ENCODE assay signal across 21 cellular contexts in the genomic region with DNA sequence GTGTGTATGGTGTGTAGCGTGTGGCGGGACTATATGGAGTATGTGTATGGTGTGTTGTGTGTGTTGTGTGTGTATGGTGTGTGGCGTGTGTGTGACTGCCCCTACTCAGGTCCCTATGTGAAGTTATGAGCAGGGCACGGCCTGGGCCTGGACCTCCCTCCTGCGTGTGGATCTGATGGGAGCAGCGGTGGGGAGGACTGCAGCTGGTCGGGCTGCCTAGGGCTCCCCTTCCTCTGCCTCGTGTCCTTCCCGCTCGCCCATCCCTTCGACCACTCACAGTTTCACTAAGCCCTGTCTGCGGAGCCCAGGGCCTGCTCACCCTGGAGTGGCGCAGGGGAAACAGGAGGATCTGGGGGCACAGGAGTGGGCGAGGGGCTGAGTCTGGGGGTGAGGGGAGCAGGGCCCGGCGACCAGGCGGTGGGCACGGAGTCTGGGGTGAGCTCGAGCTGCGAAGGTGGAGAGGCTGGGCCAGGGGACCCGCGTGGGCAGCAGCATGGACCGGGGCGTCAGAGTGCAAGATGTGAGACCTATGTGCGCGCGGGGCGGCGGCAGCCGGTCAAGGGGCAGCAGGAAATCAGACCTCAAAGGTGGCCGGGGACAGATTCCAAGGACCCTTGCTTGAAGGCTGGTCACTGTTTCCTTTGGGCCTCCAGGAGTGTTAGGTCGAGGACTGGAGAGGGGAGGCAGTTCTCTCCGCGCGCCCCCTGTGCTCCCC. TPM values are rescaled to one million over a fixed set of nuclear protein-coding genes. Genes with fewer than 3 reads are reported as not detected.
A peak's percentile ranks its signal among the peaks of the same experiment; 100 is the strongest.
DNase-seq lines count a peak whose midpoint lies in the region; ATAC-seq and TF ChIP-seq lines count a peak whose summit lies in the region.
"Had no signal": no experiment of that assay in that cellular context is flagged by ENCODE, and none has a peak within 500 bp of the region (broad histone marks: within the 10 kb centered on the region; RNA-seq: fewer than 3 reads in every experiment).

No MANE protein-coding gene starts in this region.

- H3K36me3 ChIP-seq in H7 (replicated peaks; ENCODE audit: control insufficient read depth, insufficient read depth, low read length) = no peaks in the 10 kb centered on the region
- H3K36me3 ChIP-seq in endodermal cell (ENCODE audit: control insufficient read depth, insufficient read depth, low read length) = no peaks in the 10 kb centered on the region
- no peaks in the 10 kb centered on the region for H3K36me3 ChIP-seq in neuronal stem cell (replicated peaks in 1 of 2; ENCODE audit: control insufficient read depth in 2 of 2, insufficient read depth in 2 of 2, low read length in 2 of 2)
- no peaks in the 10 kb centered on the region for H3K36me3 ChIP-seq in tibial nerve
- H3K36me3 ChIP-seq: BE2C had no signal

- TF ChIP-seq CTCF in GM10266 (IDR thresholded peaks at IDR 0.05; ENCODE audit: control insufficient read depth, insufficient read depth, low read depth, missing control alignments) (no peak), endodermal cell (conservative IDR thresholded peaks at IDR 0.05) (no peak), tibial nerve (IDR thresholded peaks at IDR 0.05) (no peak)

- H3K79me1 ChIP-seq in neuronal stem cell (ENCODE audit: low read depth, low read length) = peaks cover 2% of the 10 kb centered on the region

- peak overlapping the region; percentile 79 for H3K4ac ChIP-seq in neuronal stem cell (ENCODE audit: low read length)

- H3K27me3 Mint-ChIP-seq in endodermal cell (ENCODE audit: insufficient read depth) = peaks cover 1% of the 10 kb centered on the region
- no peaks in the 10 kb centered on the region for H3K27me3 Mint-ChIP-seq in activated CD4-positive, alpha-beta memory T cell treated with anti-CD3 and anti-CD28 coated beads, Interleukin-2, amount 10 ng/mL, durations not matched to agents 7 days and 5 days
- H3K27me3 Mint-ChIP-seq: CD4-positive, CD25-positive, alpha-beta regulatory T cell had no signal

- peak overlapping the region; percentile 71 for H3K18ac ChIP-seq in neuronal stem cell (ENCODE audit: low read length)

- H3K4me3 ChIP-seq in H7 (ENCODE audit: insufficient read depth, low read depth, low read length) (no peak overlapping the region), endodermal cell (ENCODE audit: low read length) (no peak overlapping the region), neuronal stem cell (ENCODE audit: low read length in 2 of 2) (peak overlapping the region in 1 of 2 donors; percentile 68), tibial nerve (no peak overlapping the region)
- H3K4me3 ChIP-seq: K562 had no signal

- no peaks in the 10 kb centered on the region for H3K27me3 ChIP-seq in H7 (ENCODE audit: control insufficient read depth, insufficient read depth, low read length)
- no peaks in the 10 kb centered on the region for H3K27me3 ChIP-seq in endodermal cell (ENCODE audit: control insufficient read depth, insufficient read depth, low read length, poor library complexity, severe bottlenecking)
- peaks cover 0 to 4% (median 0%) of the 10 kb centered on the region in 3 experiments for H3K27me3 ChIP-seq in neuronal stem cell (ENCODE audit: control insufficient read depth in 3 of 3, insufficient read depth in 3 of 3, low read depth in 1 of 3, low read length in 3 of 3)
- H3K27me3 ChIP-seq in tibial nerve = peaks cover 0 to 14% of the 10 kb centered on the region in 2 donors
- H3K27me3 ChIP-seq: BE2C had no signal

- H3K9me3 Mint-ChIP-seq in endodermal cell = no peaks in the 10 kb centered on the region
- peaks cover 9% of the 10 kb centered on the region for H3K9me3 Mint-ChIP-seq in activated CD4-positive, alpha-beta memory T cell treated with anti-CD3 and anti-CD28 coated beads, Interleukin-2, amount 10 ng/mL, durations not matched to agents 7 days and 5 days

- no peak overlapping the region for H2BK15ac ChIP-seq in neuronal stem cell (ENCODE audit: low read length)

- no peak overlapping the region for H3K4me3 Mint-ChIP-seq in endodermal cell
- no peak overlapping the region for H3K4me3 Mint-ChIP-seq in activated CD4-positive, alpha-beta memory T cell treated with anti-CD3 and anti-CD28 coated beads, Interleukin-2, amount 10 ng/mL, durations not matched to agents 7 days and 5 days
- H3K4me3 Mint-ChIP-seq: CD8-positive, alpha-beta memory T cell had no signal

- no peak for ATAC-seq in GM18498 (IDR thresholded peaks at IDR 0.05; ENCODE audit: unreplicated experiment)
- ATAC-seq: K562 had no signal

- TF ChIP-seq EP300 in tibial nerve (IDR thresholded peaks at IDR 0.05) = no peak

- H3K23ac ChIP-seq in neuronal stem cell (ENCODE audit: low read depth, low read length, poor library complexity) = peak overlapping the region; percentile 46

- no peaks in the 10 kb centered on the region for H3K4me1 ChIP-seq in endodermal cell (ENCODE audit: control insufficient read depth, insufficient read depth, low read length)
- peaks cover 0 to 4% of the 10 kb centered on the region in 2 donors for H3K4me1 ChIP-seq in neuronal stem cell (ENCODE audit: control insufficient read depth in 2 of 2, insufficient read depth in 1 of 2, low read depth in 1 of 2, low read length in 2 of 2)
- peaks cover 0 to 18% (median 4%) of the 10 kb centered on the region in 4 donors for H3K4me1 ChIP-seq in tibial nerve
- H3K4me1 ChIP-seq: BE2C had no signal

- peaks cover 2% of the 10 kb centered on the region for H3K36me3 Mint-ChIP-seq in endodermal cell (ENCODE audit: low read depth)
- no peaks in the 10 kb centered on the region for H3K36me3 Mint-ChIP-seq in activated CD4-positive, alpha-beta memory T cell treated with anti-CD3 and anti-CD28 coated beads, Interleukin-2, amount 10 ng/mL, durations not matched to agents 7 days and 5 days (ENCODE audit: low read depth)
- H3K36me3 Mint-ChIP-seq: CD4-positive, CD25-positive, alpha-beta regulatory T cell; CD8-positive, alpha-beta memory T cell had no signal

- no peak overlapping the region for H2BK5ac ChIP-seq in neuronal stem cell (ENCODE audit: low read length)

- H2AK5ac ChIP-seq in neuronal stem cell (ENCODE audit: low read depth, low read length) = no peak overlapping the region

- H4K91ac ChIP-seq in neuronal stem cell (ENCODE audit: low read depth, low read length, poor library complexity) = peak overlapping the region; percentile 38

- no peak overlapping the region for H2AFZ ChIP-seq in neuronal stem cell (ENCODE audit: low read length)

- H3K4me2 ChIP-seq in neuronal stem cell (ENCODE audit: insufficient read depth, low read length, poor library complexity, severe bottlenecking) = no peak overlapping the region

- no peak overlapping the region for H3K27ac ChIP-seq in endodermal cell (ENCODE audit: low read depth, low read length)
- H3K27ac ChIP-seq in neuronal stem cell (replicated peaks; ENCODE audit: low read length) = no peak overlapping the region
- H3K27ac ChIP-seq in tibial nerve = no peak overlapping the region
- H3K27ac ChIP-seq: HL-60 had no signal

- H4K8ac ChIP-seq in neuronal stem cell (ENCODE audit: low read depth, low read length) = no peak overlapping the region

- H2BK12ac ChIP-seq in neuronal stem cell (ENCODE audit: low read length) = no peak overlapping the region

- H3K9ac ChIP-seq in endodermal cell (ENCODE audit: extremely low read depth, low read length, poor library complexity, severe bottlenecking) = no peak overlapping the region
- no peak overlapping the region for H3K9ac ChIP-seq in neuronal stem cell (ENCODE audit: low read depth, low read length, poor library complexity)

- DNase-seq in GM10266 (ENCODE audit: extremely low spot score) (peak; percentile 13), H7 (peak; percentile 50), endodermal cell (peak; percentile 41), neuronal stem cell (ENCODE audit: low spot score) (no peak), tibial nerve (ENCODE audit: low spot score in 2 of 2) (no peak)
- no peak for DNase-seq in activated CD4-positive, alpha-beta memory T cell treated with anti-CD3 and anti-CD28 coated beads, Interleukin-2, amount 10 ng/mL, durations not matched to agents 7 days and 5 days
- DNase-seq: ACHN; BE2C; C1 segment of cervical spinal cord; CD4-positive, CD25-positive, alpha-beta regulatory T cell; CD8-positive, alpha-beta memory T cell; COR-L47; DMS 273 treated with DMSO at 0.1 percent for 48 hours; DMS53; DND-41; EL; HCEC 1CT had no signal

- H3K9me3 ChIP-seq in endodermal cell (ENCODE audit: control insufficient read depth, low read length) (no peaks in the 10 kb centered on the region), neuronal stem cell (replicated peaks in 1 of 2; ENCODE audit: control insufficient read depth in 2 of 2, insufficient read depth in 1 of 2, low read depth in 1 of 2, low read length in 2 of 2) (peaks cover 0 to 7% of the 10 kb centered on the region in 2 donors), tibial nerve (no peaks in the 10 kb centered on the region)
- H3K9me3 ChIP-seq: BE2C had no signal

- H3K4me1 Mint-ChIP-seq in endodermal cell = peaks cover 4% of the 10 kb centered on the region
- H3K4me1 Mint-ChIP-seq in activated CD4-positive, alpha-beta memory T cell treated with anti-CD3 and anti-CD28 coated beads, Interleukin-2, amount 10 ng/mL, durations not matched to agents 7 days and 5 days = no peaks in the 10 kb centered on the region
- H3K4me1 Mint-ChIP-seq: CD4-positive, CD25-positive, alpha-beta regulatory T cell; CD8-positive, alpha-beta memory T cell had no signal

- H3K27ac Mint-ChIP-seq in endodermal cell = no peak overlapping the region
- no peak overlapping the region for H3K27ac Mint-ChIP-seq in activated CD4-positive, alpha-beta memory T cell treated with anti-CD3 and anti-CD28 coated beads, Interleukin-2, amount 10 ng/mL, durations not matched to agents 7 days and 5 days
- H3K27ac Mint-ChIP-seq: CD4-positive, CD25-positive, alpha-beta regulatory T cell; CD8-positive, alpha-beta memory T cell had no signal

- H3K14ac ChIP-seq in neuronal stem cell (ENCODE audit: low read length) = peak overlapping the region; percentile 1

- no peak for TF ChIP-seq POLR2A in tibial nerve (IDR thresholded peaks at IDR 0.05)

- POLR2A ChIA-PET in activated CD4-positive, alpha-beta memory T cell treated with anti-CD3 and anti-CD28 coated beads, Interleukin-2, amount 10 ng/mL, durations not matched to agents 7 days and 5 days (lab: Charles Lee) = no interaction called here

- H2BK120ac ChIP-seq in neuronal stem cell (ENCODE audit: low read depth, low read length) = peak overlapping the region; percentile 37

- CTCF ChIA-PET in activated CD4-positive, alpha-beta memory T cell treated with anti-CD3 and anti-CD28 coated beads, Interleukin-2, amount 10 ng/mL, durations not matched to agents 7 days and 5 days (lab: Charles Lee) = no interaction called here

- WGBS in endodermal cell (ENCODE audit: insufficient coverage in 1 of 2, insufficient read length in 1 of 2), 2 experiments = 90 to 94% methylated on average over 12 to 35 of the region's 35 CpGs
- 100% methylated on average over 1 to 2 of the region's 35 CpGs for WGBS in neuronal stem cell (ENCODE audit: extremely low coverage in 2 of 2, insufficient read length in 2 of 2, insufficient replicate concordance in 1 of 2), 2 donors
- 76 to 89% methylated on average over 34 to 35 of the region's 35 CpGs for WGBS in tibial nerve, 2 donors

RNA-seq across cellular contexts. Expression of a gene that starts 26.6 kb away (rescaled TPM):
- total RNA-seq in H7 (2014; rRNA removed; shearing (Covaris generic)) = 18.6 and 18.7 TPM in 2 replicates
- total RNA-seq in endodermal cell = 1 to 10 TPM; 3.8 to 4.4 TPM
- polyA plus RNA-seq in endodermal cell (2013, experiment 1 of 2) = 2.8 TPM
- 2.9 TPM for polyA plus RNA-seq in endodermal cell (2013, experiment 2 of 2)
- polyA plus RNA-seq in neuronal stem cell (2013, experiment 1 of 2) = 9.9 TPM
- 9.7 TPM for polyA plus RNA-seq in neuronal stem cell (2013, experiment 2 of 2)
- not detected for total RNA-seq in tibial nerve
- not detected for total RNA-seq in activated CD4-positive, alpha-beta memory T cell treated with anti-CD3 and anti-CD28 coated beads, Interleukin-2, amount 10 ng/mL, durations not matched to agents 7 days and 5 days
- total RNA-seq: A172; CD4-positive, CD25-positive, alpha-beta regulatory T cell; CD8-positive, alpha-beta memory T cell; K562 had no signal
- polyA plus RNA-seq: CD4-positive, CD25-positive, alpha-beta regulatory T cell; CD8-positive, alpha-beta memory T cell; K562 had no signal

Comparison
In these comparisons a context has a peak if more than half of its experiments do, and no peak if none do; other contexts are left out.
1. DNase-seq: peak in GM10266 (single experiment), H7 (single experiment) and endodermal cell (single experiment); none in neuronal stem cell (single experiment), tibial nerve (0 of 2) and activated CD4-positive, alpha-beta memory T cell treated with anti-CD3 and anti-CD28 coated beads, Interleukin-2, amount 10 ng/mL, durations not matched to agents 7 days and 5 days (single experiment).
2. RNA of a gene that starts 26.6 kb away (total RNA-seq): 18.6 to 18.7 TPM in H7 and 3.8 to 4.4 TPM in endodermal cell; not detected in tibial nerve and not detected in activated CD4-positive, alpha-beta memory T cell treated with anti-CD3 and anti-CD28 coated beads, Interleukin-2, amount 10 ng/mL, durations not matched to agents 7 days and 5 days; every median in the first group is over 4 times any median in the second.